8 cellular contexts compared by ENCODE assay signal in the genomic region with DNA sequence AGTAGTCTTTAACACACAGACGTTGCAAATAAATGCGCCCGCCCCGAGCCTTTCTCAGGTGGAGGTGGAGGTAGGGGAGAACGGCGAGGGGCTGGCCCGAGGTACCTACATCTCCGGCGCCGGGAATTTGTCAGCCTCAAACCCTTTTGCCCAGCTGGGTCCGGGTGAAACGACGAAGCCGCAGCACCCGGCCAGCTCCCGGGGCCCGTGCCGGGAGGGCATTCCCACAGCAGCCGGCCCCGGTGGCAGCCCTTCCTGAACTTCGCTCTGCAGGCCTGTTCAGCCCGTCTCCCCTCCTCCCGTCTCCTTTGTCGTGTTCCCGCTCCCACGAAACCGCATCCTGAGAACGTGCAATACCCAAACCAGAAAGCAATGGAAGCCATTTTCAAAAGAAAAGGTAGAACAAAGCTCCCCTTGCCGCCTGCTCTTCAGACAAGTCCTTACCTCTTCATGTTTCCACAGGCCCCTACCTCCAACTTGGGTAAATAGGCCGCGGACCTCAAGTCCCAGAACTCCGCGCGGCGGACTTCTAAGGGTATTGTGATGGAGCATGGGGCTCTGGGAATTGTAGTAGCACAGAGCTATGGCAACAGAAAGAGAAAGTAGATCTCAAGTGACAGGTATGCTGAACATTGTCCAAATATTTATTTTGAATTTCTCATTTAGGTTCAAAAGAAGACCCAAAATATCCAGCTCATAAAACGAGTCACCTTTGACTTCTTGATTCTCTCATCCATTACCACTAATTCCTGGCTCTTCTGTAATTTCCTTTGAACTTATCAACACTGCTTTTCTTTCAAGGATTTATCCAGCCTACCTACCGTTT. TPM values are rescaled to one million over a fixed set of nuclear protein-coding genes. Genes with fewer than 3 reads are reported as not detected.
DNase-seq lines count a peak whose midpoint lies in the region; ATAC-seq and TF ChIP-seq lines count a peak whose summit lies in the region.

TSS of gene RBM41 (minus strand) at position 501 of the 826 bp plus-strand sequence. CDS start at position 452, 49 bp downstream.

- H3K36me3 Mint-ChIP-seq in HFFc6 (ENCODE audit: low read depth), result peaks cover 15% of the 10 kb centered on the region

- peaks cover 28% of the 10 kb centered on the region for H3K4me1 Mint-ChIP-seq in HFFc6 (ENCODE audit: low read depth)

- TF ChIP-seq CTCF in HFFc6 (IDR thresholded peaks at IDR 0.05), result no peak

- peaks cover 1% of the 10 kb centered on the region; the same call in 1 of the 2 replicates for H3K27me3 Mint-ChIP-seq in HFFc6 (ENCODE audit: insufficient read depth)

- H3K27ac ChIP-seq in temporal lobe (ENCODE audit: low read depth, low read length), result no peak within 1 kb of the TSS

- no peaks in the 10 kb centered on the region for H3K9me3 Mint-ChIP-seq in HFFc6

- peak; percentile 100 for ATAC-seq in SK-N-SH treated with all-trans-retinoic acid at 6 μM for 48 hours

- peak within 1 kb of the TSS; percentile 100 for H3K4me3 Mint-ChIP-seq in HFFc6

- peak within 1 kb of the TSS; percentile 96 for H3K27ac Mint-ChIP-seq in HFFc6

- DNase-seq in GF-D8 (lab: John Stamatoyannopoulos, UW) (peak; percentile 34), HFFc6 (peak; percentile 30), MV-4-11 (lab: John Stamatoyannopoulos, UW) (peak; percentile 60), glomerular visceral epithelial cell (ENCODE audit: extremely low spot score) (peak; percentile 65), occipital lobe (lab: John Stamatoyannopoulos, UW) (peak; percentile 76)
- peak; percentile 75 for DNase-seq in activated naive CD4-positive, alpha-beta T cell treated with anti-CD3 and anti-CD28 coated beads, Interleukin-2, amount 50 U/mL, for 16 hours

TF ChIP-seq in SK-N-SH treated with all-trans-retinoic acid at 6 μM for 48 hours, 23 proteins besides CTCF, POLR2A, EP300 and RAD21:
- TF ChIP-seq PPARA (CRISPR knock-in tag; IDR thresholded peaks at IDR 0.05; ENCODE audit: borderline replicate concordance), result no peak
- TF ChIP-seq OSR1 (CRISPR knock-in tag; IDR thresholded peaks at IDR 0.05), result no peak
- TF ChIP-seq SNAI2 (CRISPR knock-in tag; IDR thresholded peaks at IDR 0.05), result no peak
- TF ChIP-seq, protein P1, sequence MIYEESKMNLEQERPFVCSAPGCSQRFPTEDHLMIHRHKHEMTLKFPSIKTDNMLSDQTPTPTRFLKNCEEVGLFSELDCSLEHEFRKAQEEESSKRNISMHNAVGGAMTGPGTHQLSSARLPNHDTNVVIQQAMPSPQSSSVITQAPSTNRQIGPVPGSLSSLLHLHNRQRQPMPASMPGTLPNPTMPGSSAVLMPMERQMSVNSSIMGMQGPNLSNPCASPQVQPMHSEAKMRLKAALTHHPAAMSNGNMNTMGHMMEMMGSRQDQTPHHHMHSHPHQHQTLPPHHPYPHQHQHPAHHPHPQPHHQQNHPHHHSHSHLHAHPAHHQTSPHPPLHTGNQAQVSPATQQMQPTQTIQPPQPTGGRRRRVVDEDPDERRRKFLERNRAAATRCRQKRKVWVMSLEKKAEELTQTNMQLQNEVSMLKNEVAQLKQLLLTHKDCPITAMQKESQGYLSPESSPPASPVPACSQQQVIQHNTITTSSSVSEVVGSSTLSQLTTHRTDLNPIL (CRISPR knock-in tag; IDR thresholded peaks at IDR 0.05; ENCODE audit: low read depth), result no peak
- 0 out of 2 replicates have a peak, but pooled peaks have one; percentile 12 for TF ChIP-seq ZFP3 (CRISPR knock-in tag; IDR thresholded peaks at IDR 0.05)
- no peak for TF ChIP-seq ARNTL (CRISPR knock-in tag; IDR thresholded peaks at IDR 0.05; ENCODE audit: borderline replicate concordance, low read depth)
- TF ChIP-seq ZNF70 (CRISPR knock-in tag; IDR thresholded peaks at IDR 0.05), result no peak

RNA-seq across cellular contexts. Expression of gene RBM41, which starts in this region (rescaled TPM):
- total RNA-seq in HFFc6 (2021; fragmentation: NEBNext Ultra II Directional; extraction: Animal tissue kit (Norgen Biotek cat#: 25700)), result 10 to 100 TPM; 11.4 to 14.0 (median 12.7) TPM
- total RNA-seq in occipital lobe (29.9 TPM), temporal lobe (21.6 TPM)
